ENCODE assay signal across 28 cellular contexts in genomic region chr18:8659609-8660242, GRCh38. TPM values are rescaled to one million over a fixed set of nuclear protein-coding genes. Genes with fewer than 3 reads are reported as not detected.
DNase-seq lines count a peak whose midpoint lies in the region; ATAC-seq and TF ChIP-seq lines count a peak whose summit lies in the region.
"Had no signal": no experiment of that assay in that cellular context is flagged by ENCODE, and none has a peak within 500 bp of the region (broad histone marks: within the 10 kb centered on the region; RNA-seq: fewer than 3 reads in every experiment).

No MANE protein-coding gene starts in this region.

- no peak overlapping the region for H2AFZ ChIP-seq in neural progenitor cell (replicated peaks)

- H3K4me3 ChIP-seq in H7 (ENCODE audit: insufficient read depth, low read depth, low read length) (no peak overlapping the region), neural progenitor cell (no peak overlapping the region)
- H3K4me3 ChIP-seq: BLaER1 treated with 17β-estradiol and CSF1 and Interleukin-3, amounts not matched to agents 10 nM and 100 nM; MG63; psoas muscle; sigmoid colon had no signal

- H3K4me1 ChIP-seq in neural progenitor cell, result peaks cover 30% of the 10 kb centered on the region
- H3K4me1 ChIP-seq: Caco-2, psoas muscle, sigmoid colon had no signal

- H3K9me3 Mint-ChIP-seq in neural progenitor cell, result peaks cover 2% of the 10 kb centered on the region
- H3K9me3 Mint-ChIP-seq: activated CD8-positive, alpha-beta T cell treated with anti-CD3 and anti-CD28 coated beads for 36 hours; activated naive CD8-positive, alpha-beta T cell treated with anti-CD3 and anti-CD28 coated beads, Interleukin-2, amount 10 ng/mL, durations not matched to agents 7 days and 5 days; dendritic cell treated with granulocyte-macrophage colony-stimulating factor and Interleukin-4, amounts not matched to agents 40 ng/mL and 50 ng/mL, for 4 days; immature natural killer cell; memory B cell had no signal

- no peaks in the 10 kb centered on the region for H4K20me1 ChIP-seq in neural progenitor cell (ENCODE audit: low read depth)
- H4K20me1 ChIP-seq: BLaER1 treated with 17β-estradiol and CSF1 and Interleukin-3, amounts not matched to agents 10 nM and 100 nM had no signal

- no peaks in the 10 kb centered on the region for H3K36me3 ChIP-seq in H7 (replicated peaks; ENCODE audit: control insufficient read depth, insufficient read depth, low read length)
- no peaks in the 10 kb centered on the region for H3K36me3 ChIP-seq in neural progenitor cell
- H3K36me3 ChIP-seq: BLaER1 treated with 17β-estradiol and CSF1 and Interleukin-3, amounts not matched to agents 10 nM and 100 nM; MG63; sigmoid colon had no signal

- H3K27ac ChIP-seq in RWPE1, result peak overlapping the region; percentile 12; the same call in 1 of the 2 replicates
- no peak overlapping the region for H3K27ac ChIP-seq in neural progenitor cell
- H3K27ac ChIP-seq: BLaER1 treated with 17β-estradiol and CSF1 and Interleukin-3, amounts not matched to agents 10 nM and 100 nM; psoas muscle; sigmoid colon had no signal

- DNase-seq in H7, result peak; percentile 44
- peak; percentile 89 to 92 (median 91) for DNase-seq in NCI-H1417 (lab: John Stamatoyannopoulos, UW)
- DNase-seq in RWPE1 (ENCODE audit: low spot score), result no peak
- DNase-seq in neural progenitor cell (ENCODE audit: low spot score), result no peak
- no peak for DNase-seq in NCI-H2081 (lab: John Stamatoyannopoulos, UW)
- no peak for DNase-seq in stimulated activated CD4-positive, alpha-beta T cell treated with anti-CD3 and anti-CD28 coated beads, Interleukin-1b, Interleukin-23, amount 100 ng/mL, for 48 hours
- DNase-seq: activated CD8-positive, alpha-beta T cell treated with anti-CD3 and anti-CD28 coated beads for 36 hours; activated naive CD8-positive, alpha-beta T cell treated with anti-CD3 and anti-CD28 coated beads, Interleukin-2, amount 10 ng/mL, durations not matched to agents 7 days and 5 days; activated T-cell treated with anti-CD3 and anti-CD28 coated beads for 4 hours; Caco-2; caudate nucleus; GOT3; hippocampal formation; immature natural killer cell; KG1; left colon; MG63; NCI-H446 treated with DMSO at 0.1 percent for 48 hours; psoas muscle; sigmoid colon; SK-N-SH; stimulated activated CD4-positive, alpha-beta T cell treated with anti-CD3 and anti-CD28 coated beads, Interleukin-4, amount 100 ng/mL, for 4 hours; T-helper 17 cell had no signal

- CTCF ChIA-PET in RWPE1 (lab: Yijun Ruan, JAX), result interaction anchor here (0.5 to 1.1 kb wide), 3 partner anchors 37 to 329 kb away, joined by 3 to 5 read pairs (median 3); no protein-coding TSS in a partner anchor

- POLR2A ChIA-PET in RWPE1 (lab: Yijun Ruan, JAX; ENCODE audit: low non-redundant PET), result no interaction called here

- H3K4me2 ChIP-seq in neural progenitor cell, result no peak overlapping the region
- H3K4me2 ChIP-seq: BLaER1 treated with 17β-estradiol and CSF1 and Interleukin-3, amounts not matched to agents 10 nM and 100 nM; SK-N-SH had no signal

- H3K27me3 Mint-ChIP-seq in neural progenitor cell (ENCODE audit: insufficient read depth, low read depth), result peaks cover 12% of the 10 kb centered on the region

- H3K79me2 ChIP-seq in neural progenitor cell (ENCODE audit: low read depth), result no peaks in the 10 kb centered on the region

- ATAC-seq in GM21367 (IDR thresholded peaks at IDR 0.05; ENCODE audit: unreplicated experiment), result no peak
- ATAC-seq: activated CD8-positive, alpha-beta T cell treated with anti-CD3 and anti-CD28 coated beads for 36 hours; left colon; psoas muscle; stimulated activated memory B cell treated with anti-CD40 and anti-IgM and Interleukin-4, amounts not matched to agents 10 μg/mL and 1 μg/mL and 100 μg/mL, for 72 hours; T-helper 17 cell had no signal

- peak overlapping the region; percentile 88 for H3K27ac Mint-ChIP-seq in neural progenitor cell
- H3K27ac Mint-ChIP-seq: activated CD8-positive, alpha-beta T cell treated with anti-CD3 and anti-CD28 coated beads for 36 hours; activated naive CD8-positive, alpha-beta T cell treated with anti-CD3 and anti-CD28 coated beads, Interleukin-2, amount 10 ng/mL, durations not matched to agents 7 days and 5 days; dendritic cell treated with granulocyte-macrophage colony-stimulating factor and Interleukin-4, amounts not matched to agents 40 ng/mL and 50 ng/mL, for 4 days; immature natural killer cell; memory B cell; stimulated activated memory B cell treated with anti-CD40 and anti-IgM and Interleukin-4, amounts not matched to agents 10 μg/mL and 1 μg/mL and 100 μg/mL, for 72 hours; T-helper 17 cell had no signal

- H3K9ac ChIP-seq in neural progenitor cell, result no peak overlapping the region
- H3K9ac ChIP-seq: BLaER1 treated with 17β-estradiol and CSF1 and Interleukin-3, amounts not matched to agents 10 nM and 100 nM; SK-N-SH had no signal

- peaks cover 70% of the 10 kb centered on the region for H3K4me1 Mint-ChIP-seq in neural progenitor cell
- H3K4me1 Mint-ChIP-seq: activated naive CD8-positive, alpha-beta T cell treated with anti-CD3 and anti-CD28 coated beads, Interleukin-2, amount 10 ng/mL, durations not matched to agents 7 days and 5 days had no signal

- no peak overlapping the region for H3K4me3 Mint-ChIP-seq in neural progenitor cell
- H3K4me3 Mint-ChIP-seq: activated CD8-positive, alpha-beta T cell treated with anti-CD3 and anti-CD28 coated beads for 36 hours; activated naive CD8-positive, alpha-beta T cell treated with anti-CD3 and anti-CD28 coated beads, Interleukin-2, amount 10 ng/mL, durations not matched to agents 7 days and 5 days; dendritic cell treated with granulocyte-macrophage colony-stimulating factor and Interleukin-4, amounts not matched to agents 40 ng/mL and 50 ng/mL, for 4 days; immature natural killer cell; memory B cell; stimulated activated memory B cell treated with anti-CD40 and anti-IgM and Interleukin-4, amounts not matched to agents 10 μg/mL and 1 μg/mL and 100 μg/mL, for 72 hours; T-helper 17 cell had no signal

- H3F3A ChIP-seq in neural progenitor cell (ENCODE audit: low read depth), result peaks cover 24% of the 10 kb centered on the region

- no peaks in the 10 kb centered on the region for H3K36me3 Mint-ChIP-seq in neural progenitor cell
- H3K36me3 Mint-ChIP-seq: activated naive CD8-positive, alpha-beta T cell treated with anti-CD3 and anti-CD28 coated beads, Interleukin-2, amount 10 ng/mL, durations not matched to agents 7 days and 5 days; immature natural killer cell; stimulated activated memory B cell treated with anti-CD40 and anti-IgM and Interleukin-4, amounts not matched to agents 10 μg/mL and 1 μg/mL and 100 μg/mL, for 72 hours had no signal

- H3K27me3 ChIP-seq in H7 (ENCODE audit: control insufficient read depth, insufficient read depth, low read length) (no peaks in the 10 kb centered on the region), neural progenitor cell (no peaks in the 10 kb centered on the region)
- H3K27me3 ChIP-seq: BLaER1 treated with 17β-estradiol and CSF1 and Interleukin-3, amounts not matched to agents 10 nM and 100 nM; MG63; sigmoid colon had no signal

- H3K9me3 ChIP-seq in neural progenitor cell (ENCODE audit: low read depth), result no peaks in the 10 kb centered on the region
- H3K9me3 ChIP-seq: Caco-2, MG63, psoas muscle, sigmoid colon, SK-N-SH had no signal

- no peak for TF ChIP-seq CTCF in RWPE1 (conservative IDR thresholded peaks at IDR 0.05; ENCODE audit: low read depth)
- no peak for TF ChIP-seq CTCF in neural progenitor cell (IDR thresholded peaks at IDR 0.05)

RNA-seq across cellular contexts. Expression of gene MTCL1, which starts 45.6 kb away (rescaled TPM):
- 16.0 and 24.6 TPM in 2 replicates for total RNA-seq in H7 (2014; rRNA removed; shearing (Covaris generic))
- total RNA-seq in neural progenitor cell (ENCODE audit: low replicate concordance), result 36.9 and 38.7 TPM in 2 replicates

RNA-seq across cellular contexts. Expression of gene RAB12, which starts 50.5 kb away (rescaled TPM):
- total RNA-seq in H7 (2014; rRNA removed; shearing (Covaris generic)), result 24.0 and 30.4 TPM in 2 replicates
- total RNA-seq in neural progenitor cell (ENCODE audit: low replicate concordance), result 24.6 and 41.4 TPM in 2 replicates

Comparison
In these comparisons a context has a peak if more than half of its experiments do, and no peak if none do; other contexts are left out.
1. DNase-seq: peak in H7 (single experiment) and NCI-H1417 (3 of 3); none in RWPE1 (single experiment), neural progenitor cell (single experiment), NCI-H2081 (0 of 2) and stimulated activated CD4-positive, alpha-beta T cell treated with anti-CD3 and anti-CD28 coated beads, Interleukin-1b, Interleukin-23, amount 100 ng/mL, for 48 hours (single experiment).